Comparison of ENCODE assay signal across 9 cellular contexts in the genomic region with DNA sequence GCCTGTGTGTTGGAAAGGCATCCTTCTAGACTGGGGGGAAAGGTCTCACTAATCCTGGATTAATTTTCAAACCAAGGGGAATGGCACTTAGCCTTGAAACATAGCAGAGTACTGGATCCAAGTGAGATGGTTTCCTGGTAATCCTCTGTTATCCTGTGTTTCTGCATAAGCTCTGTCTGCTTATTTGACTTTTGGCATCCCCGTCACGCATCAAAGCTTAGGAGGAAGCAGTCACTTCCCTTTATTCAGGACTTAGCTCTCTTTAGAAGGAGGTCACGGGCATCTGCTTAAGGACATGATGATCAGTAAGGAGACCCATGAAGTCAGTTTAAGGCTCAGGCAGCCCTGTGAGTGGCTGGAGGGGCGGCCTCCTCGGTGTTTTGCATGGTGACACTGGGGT. TPM values are rescaled to one million over a fixed set of nuclear protein-coding genes. Genes with fewer than 3 reads are reported as not detected.
DNase-seq lines count a peak whose midpoint lies in the region; ATAC-seq and TF ChIP-seq lines count a peak whose summit lies in the region.
"Had no signal": no experiment of that assay in that cellular context is flagged by ENCODE, and none has a peak within 500 bp of the region (broad histone marks: within the 10 kb centered on the region; RNA-seq: fewer than 3 reads in every experiment).

No MANE protein-coding gene starts in this region.

- no peaks in the 10 kb centered on the region for H3K27me3 ChIP-seq in psoas muscle (ENCODE audit: insufficient read depth in 3 of 3, low read length in 2 of 3)

- H3K4me3 Mint-ChIP-seq in naive thymus-derived CD8-positive, alpha-beta T cell: no peak overlapping the region
- H3K4me3 Mint-ChIP-seq: activated CD8-positive, alpha-beta T cell treated with anti-CD3 and anti-CD28 coated beads, Interleukin-2, amount 10 ng/mL, durations not matched to agents 7 days and 5 days had no signal

- H3K27ac Mint-ChIP-seq in naive thymus-derived CD8-positive, alpha-beta T cell: peak overlapping the region in 1 of 10 donors; percentile 70
- H3K27ac Mint-ChIP-seq: activated CD8-positive, alpha-beta T cell treated with anti-CD3 and anti-CD28 coated beads, Interleukin-2, amount 10 ng/mL, durations not matched to agents 7 days and 5 days had no signal

- H3K36me3 Mint-ChIP-seq in naive thymus-derived CD8-positive, alpha-beta T cell: no peaks in the 10 kb centered on the region

- intact Hi-C loops in psoas muscle (cut with DNase I): no loop called here

- whole genome bisulfite sequencing in psoas muscle, 3 donors: 58 to 75% (median 61%) methylated on average over 5 of the region's 5 CpGs

- H3K4me1 Mint-ChIP-seq in naive thymus-derived CD8-positive, alpha-beta T cell: peaks cover 0 to 2% (median 0%) of the 10 kb centered on the region in 4 donors

- H3K27me3 Mint-ChIP-seq in naive thymus-derived CD8-positive, alpha-beta T cell: peaks cover 0 to 1% (median 0%) of the 10 kb centered on the region in 5 donors

- H3K9me3 ChIP-seq in psoas muscle: no peaks in the 10 kb centered on the region

- in situ Hi-C loops in Caki2 (cut with HindIII; ENCODE audit: low pct_unique_long_range_greater_than_20kb, low sequenced_read_pairs): no loop called here

- H3K4me3 ChIP-seq in psoas muscle: no peak overlapping the region

- peak overlapping the region; percentile 89 for H3K27ac ChIP-seq in psoas muscle

- DNase-seq in Caki2 (ENCODE audit: low read depth) (peak; percentile 58), SKM-1 (lab: John Stamatoyannopoulos, UW; ENCODE audit: unreplicated experiment) (peak; percentile 85), glomerular visceral epithelial cell (ENCODE audit: extremely low spot score) (peak; percentile 50), psoas muscle (no peak), NCI-H2107 (lab: John Stamatoyannopoulos, UW) (no peak), SHP77 treated with DMSO at 0.1 percent for 48 hours (lab: John Stamatoyannopoulos, UW) (no peak)
- DNase-seq in naive thymus-derived CD8-positive, alpha-beta T cell: no peak
- DNase-seq: activated CD8-positive, alpha-beta T cell treated with anti-CD3 and anti-CD28 coated beads, Interleukin-2, amount 10 ng/mL, durations not matched to agents 7 days and 5 days had no signal

- no peaks in the 10 kb centered on the region for H3K36me3 ChIP-seq in psoas muscle (ENCODE audit: insufficient read depth in 1 of 2, low read depth in 1 of 2)

- POLR2A ChIA-PET in naive thymus-derived CD8-positive, alpha-beta T cell (lab: Charles Lee): no interaction called here

- H3K4me1 ChIP-seq in psoas muscle: peaks cover 72% of the 10 kb centered on the region

- ATAC-seq in psoas muscle (no peak), GM19463 (IDR thresholded peaks at IDR 0.05; ENCODE audit: unreplicated experiment) (no peak)
- ATAC-seq in naive thymus-derived CD8-positive, alpha-beta T cell: no peak
- ATAC-seq: activated CD8-positive, alpha-beta T cell treated with anti-CD3 and anti-CD28 coated beads, Interleukin-2, amount 10 ng/mL, durations not matched to agents 7 days and 5 days had no signal

- no peaks in the 10 kb centered on the region for H3K9me3 Mint-ChIP-seq in naive thymus-derived CD8-positive, alpha-beta T cell

- no peak for TF ChIP-seq CTCF in psoas muscle (IDR thresholded peaks at IDR 0.05)

RNA-seq across cellular contexts. Expression of a gene that starts 30.0 kb away (rescaled TPM):
- 29.9 and 51.0 TPM in 2 replicates for total RNA-seq in Caki2 (2014; rRNA removed; shearing (Covaris generic); ENCODE audit: low replicate concordance)
- total RNA-seq in psoas muscle: 10 to 100 TPM in 1 of 4 donors, 1 to 10 TPM in 3; 6.3 to 35.0 (median 8.6) TPM
- 10 to 100 TPM; 10.7 to 11.7 (median 11.6) TPM for polyA plus RNA-seq in psoas muscle
- total RNA-seq in naive thymus-derived CD8-positive, alpha-beta T cell: under 1 TPM; 0.55 to 0.68 TPM
- polyA plus RNA-seq in naive thymus-derived CD8-positive, alpha-beta T cell: 1 to 10 TPM in 1 of 3 donors, under 1 TPM in 1, not detected in 1; 0.92 to 1.1 TPM

Comparison
In these comparisons a context has a peak if more than half of its experiments do, and no peak if none do; other contexts are left out.
1. DNase-seq: peak in Caki2 (single experiment), SKM-1 (single experiment) and glomerular visceral epithelial cell (single experiment); none in psoas muscle (0 of 2), NCI-H2107 (single experiment), naive thymus-derived CD8-positive, alpha-beta T cell (0 of 10) and SHP77 treated with DMSO at 0.1 percent for 48 hours (single experiment).
2. RNA of a gene that starts 30.0 kb away (total RNA-seq): 29.9 to 51.0 TPM in Caki2 and 6.3 to 35.0 TPM in psoas muscle; 0.55 to 0.68 TPM in naive thymus-derived CD8-positive, alpha-beta T cell; every median in the first group is over 4 times any median in the second.